8 cellular contexts compared by ENCODE assay signal in the genomic region with DNA sequence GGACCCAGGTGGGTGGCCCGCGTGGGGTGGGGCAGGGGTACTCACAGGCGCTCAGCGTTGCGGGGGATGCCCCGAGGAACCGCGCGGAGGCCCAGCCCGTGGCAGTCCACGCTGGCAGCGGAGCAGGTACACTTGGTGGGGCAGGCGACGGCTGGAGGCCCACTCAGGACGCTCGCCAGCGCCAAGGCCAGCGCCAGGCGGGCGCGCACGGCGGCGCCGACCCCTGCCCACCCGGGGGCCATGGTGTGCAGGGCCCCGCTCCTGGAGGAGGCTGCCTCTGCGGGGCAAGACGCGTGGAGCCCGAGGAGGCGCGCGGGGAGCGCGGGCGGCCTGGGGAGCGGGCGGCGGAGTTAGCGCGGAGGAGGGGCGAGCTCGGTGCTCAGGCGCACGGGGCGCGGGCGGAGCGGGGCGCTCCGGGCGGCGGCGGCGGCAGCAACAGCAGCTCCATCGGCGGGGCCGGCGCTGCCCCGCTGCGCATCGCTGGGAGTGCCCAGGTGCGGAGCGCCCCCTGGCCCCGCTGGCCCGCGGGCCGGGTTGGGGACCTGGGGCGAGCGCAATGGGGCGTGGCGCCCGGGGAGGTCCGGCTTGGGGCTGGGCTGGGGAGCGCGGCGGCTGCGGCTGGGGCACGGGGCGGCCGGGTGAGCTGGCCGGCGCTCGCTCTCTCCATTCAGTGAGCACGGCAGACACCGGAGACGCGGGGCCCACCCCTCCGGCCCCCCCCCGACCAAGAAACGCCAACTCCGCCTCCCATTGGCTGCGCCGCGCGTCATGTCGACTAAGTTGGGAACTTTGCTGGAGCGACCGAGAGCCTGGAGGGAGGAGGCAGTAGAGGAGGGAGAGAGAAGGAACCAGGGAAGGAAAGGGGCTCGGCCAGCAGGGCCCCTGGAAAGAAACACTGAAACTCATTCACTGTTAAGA. TPM values are rescaled to one million over a fixed set of nuclear protein-coding genes. Genes with fewer than 3 reads are reported as not detected.
DNase-seq lines count a peak whose midpoint lies in the region; ATAC-seq, FAIRE-seq and TF ChIP-seq lines count a peak whose summit lies in the region.

A gene (minus strand): TSS at position 672 of the 918 bp plus-strand sequence. CDS start 430 bp downstream, at position 242.

- H3K4me3 ChIP-seq in SJSA1 = peak within 1 kb of the TSS; percentile 77
- H3K4me3 ChIP-seq in parathyroid adenoma (ENCODE audit: low read depth, low read length) = peak within 1 kb of the TSS; percentile 87

- H3K79me2 ChIP-seq in parathyroid adenoma = peaks cover 20% of the 10 kb centered on the region

- no peaks in the 10 kb centered on the region for H3K9me3 Mint-ChIP-seq in stimulated activated naive B cell treated with anti-CD40 and anti-IgM and Interleukin-4, amounts not matched to agents 10 μg/mL and 1 μg/mL and 100 μg/mL, for 72 hours

- H3K27ac ChIP-seq in SJSA1 (peak within 1 kb of the TSS; percentile 3; the same call in 1 of the 2 replicates), parathyroid adenoma (peak within 1 kb of the TSS; percentile 86)

- peaks cover 0 to 7% of the 10 kb centered on the region in 2 donors for H3K4me1 Mint-ChIP-seq in stimulated activated naive B cell treated with anti-CD40 and anti-IgM and Interleukin-4, amounts not matched to agents 10 μg/mL and 1 μg/mL and 100 μg/mL, for 72 hours

- FAIRE-seq in frontal cortex (lab: Jason Lieb, UNC) = no peak

- H3K27me3 ChIP-seq in SJSA1 (replicated peaks) = no peaks in the 10 kb centered on the region
- no peaks in the 10 kb centered on the region for H3K27me3 ChIP-seq in parathyroid adenoma (ENCODE audit: control insufficient read depth, insufficient read depth, low read length)

- H3K36me3 Mint-ChIP-seq in stimulated activated naive B cell treated with anti-CD40 and anti-IgM and Interleukin-4, amounts not matched to agents 10 μg/mL and 1 μg/mL and 100 μg/mL, for 72 hours = no peaks in the 10 kb centered on the region

- peak within 1 kb of the TSS; percentile 86 for H3K4me2 ChIP-seq in parathyroid adenoma (ENCODE audit: low read length)

- H3K4me1 ChIP-seq in SJSA1 (replicated peaks) = peaks cover 66% of the 10 kb centered on the region
- H3K4me1 ChIP-seq in parathyroid adenoma = peaks cover 9% of the 10 kb centered on the region

- DNase-seq in ELF-1 (ENCODE audit: low read depth, low spot score) (peak; percentile 80), SJSA1 (ENCODE audit: low read depth in 1 of 2, low spot score in 2 of 2) (peak; percentile 91 to 94), frontal cortex (ENCODE audit: low spot score in 2 of 2) (peak; percentile 38 to 42), RKO (ENCODE audit: low spot score) (no peak)
- DNase-seq in activated naive CD4-positive, alpha-beta T cell treated with anti-CD3 and anti-CD28 coated beads, Interleukin-2, amount 50 U/mL, for 16 hours = no peak
- no peak for DNase-seq in stimulated activated naive B cell treated with anti-CD40 and anti-IgM and Interleukin-4, amounts not matched to agents 10 μg/mL and 1 μg/mL and 100 μg/mL, for 72 hours

- no peak for TF ChIP-seq CTCF in parathyroid adenoma (IDR thresholded peaks at IDR 0.05)

- H3K9me3 ChIP-seq in SJSA1 (replicated peaks) (peaks cover 3% of the 10 kb centered on the region; the same call in 1 of the 2 replicates), parathyroid adenoma (ENCODE audit: control insufficient read depth, low read length) (no peaks in the 10 kb centered on the region)

- no peak for ATAC-seq in HG03139 (IDR thresholded peaks at IDR 0.05; ENCODE audit: unreplicated experiment)
- ATAC-seq in stimulated activated naive B cell treated with anti-CD40 and anti-IgM and Interleukin-4, amounts not matched to agents 10 μg/mL and 1 μg/mL and 100 μg/mL, for 72 hours (replicated peaks) = no peak

- H3K36me3 ChIP-seq in SJSA1 = peaks cover 6% of the 10 kb centered on the region; the same call in 1 of the 2 replicates
- H3K36me3 ChIP-seq in parathyroid adenoma (ENCODE audit: control insufficient read depth, insufficient read depth, low read length) = no peaks in the 10 kb centered on the region

- no peak within 1 kb of the TSS for H3K27ac Mint-ChIP-seq in stimulated activated naive B cell treated with anti-CD40 and anti-IgM and Interleukin-4, amounts not matched to agents 10 μg/mL and 1 μg/mL and 100 μg/mL, for 72 hours

- H3K9ac ChIP-seq in parathyroid adenoma = peak within 1 kb of the TSS; percentile 85

- H2AFZ ChIP-seq in parathyroid adenoma = peak within 1 kb of the TSS; percentile 71

- peak within 1 kb of the TSS in 1 of 2 donors; percentile 37 for H3K4me3 Mint-ChIP-seq in stimulated activated naive B cell treated with anti-CD40 and anti-IgM and Interleukin-4, amounts not matched to agents 10 μg/mL and 1 μg/mL and 100 μg/mL, for 72 hours

- peaks cover 48 to 54% of the 10 kb centered on the region in 2 donors for H3K27me3 Mint-ChIP-seq in stimulated activated naive B cell treated with anti-CD40 and anti-IgM and Interleukin-4, amounts not matched to agents 10 μg/mL and 1 μg/mL and 100 μg/mL, for 72 hours

RNA-seq across cellular contexts. Expression of the gene that starts here (rescaled TPM):
- 12.9 and 19.0 TPM in 2 replicates for total RNA-seq in SJSA1 (2014; rRNA removed; shearing (Covaris generic))
- 2.0 TPM for total RNA-seq in frontal cortex

Comparison
In these comparisons a context has a peak if more than half of its experiments do, and no peak if none do; other contexts are left out.
1. DNase-seq: peak in ELF-1 (single experiment), SJSA1 (2 of 2) and frontal cortex (2 of 2); none in activated naive CD4-positive, alpha-beta T cell treated with anti-CD3 and anti-CD28 coated beads, Interleukin-2, amount 50 U/mL, for 16 hours (single experiment), stimulated activated naive B cell treated with anti-CD40 and anti-IgM and Interleukin-4, amounts not matched to agents 10 μg/mL and 1 μg/mL and 100 μg/mL, for 72 hours (single experiment) and RKO (single experiment).